ENCODE assay signal across 23 cellular contexts in genomic region chr9:97747201-97747965, GRCh38. TPM values are rescaled to one million over a fixed set of nuclear protein-coding genes. Genes with fewer than 3 reads are reported as not detected.
DNase-seq lines count a peak whose midpoint lies in the region; ATAC-seq lines count a peak whose summit lies in the region.
"Had no signal": no experiment of that assay in that cellular context is flagged by ENCODE, and none has a peak within 500 bp of the region (broad histone marks: within the 10 kb centered on the region; RNA-seq: fewer than 3 reads in every experiment).

No MANE protein-coding gene starts in this region.

- H3K27ac ChIP-seq in ectodermal cell (ENCODE audit: insufficient read depth, low read depth, low read length, poor library complexity, severe bottlenecking) (peak overlapping the region; percentile 55), neuronal stem cell (replicated peaks; ENCODE audit: low read length) (peak overlapping the region; percentile 82)
- H3K27ac ChIP-seq: psoas muscle had no signal

- H4K8ac ChIP-seq in neuronal stem cell (ENCODE audit: low read depth, low read length) = no peak overlapping the region

- no peak overlapping the region for H2BK120ac ChIP-seq in neuronal stem cell (ENCODE audit: low read depth, low read length)

- no peak overlapping the region for H4K91ac ChIP-seq in neuronal stem cell (ENCODE audit: low read depth, low read length, poor library complexity)

- in situ Hi-C loops in ACHN (cut with HindIII; ENCODE audit: low pct_ligation_motif_present, low pct_unique_long_range_greater_than_20kb, low sequenced_read_pairs) = no loop called here

- H3K9ac ChIP-seq in neuronal stem cell (ENCODE audit: low read depth, low read length, poor library complexity) = no peak overlapping the region
- H3K9ac ChIP-seq: SK-N-SH had no signal

- no peak overlapping the region for H2BK15ac ChIP-seq in neuronal stem cell (ENCODE audit: low read length)

- DNase-seq in ACHN (peak; percentile 10), LoVo (ENCODE audit: low spot score) (peak; percentile 68), neuronal stem cell (ENCODE audit: low spot score) (peak; percentile 73), nucleus accumbens (lab: John Stamatoyannopoulos, UW) (no peak), H7 (no peak)
- DNase-seq in activated T-cell treated with anti-CD3 and anti-CD28 coated beads, Interleukin-2, amount 50 U/mL, for 1 hour = no peak
- DNase-seq: activated CD4-positive, alpha-beta memory T cell treated with anti-CD3 and anti-CD28 coated beads for 36 hours; activated naive CD4-positive, alpha-beta T cell treated with Interleukin-2 at 50 U/mL for 16 hours; activated T-cell treated with anti-CD3 and anti-CD28 coated beads, Interleukin-2, amount 50 U/mL, for 24 hours; C1 segment of cervical spinal cord; foreskin fibroblast; H9; immature natural killer cell; left ventricle myocardium superior; NCI-H1417; nephron progenitor cell; NK-92 treated with Interleukin-12 subunit alpha and Interleukin-12 subunit beta, amount 100 ng/mL, for 24 hours; psoas muscle; SK-N-SH; stimulated activated CD4-positive, alpha-beta T cell treated with anti-CD3 and anti-CD28 coated beads, Interleukin-4, amount 100 ng/mL, for 24 hours; stimulated activated naive CD8-positive, alpha-beta T cell treated with anti-CD3 and anti-CD28 coated beads, Interleukin-15, amount 100 ng/mL, for 72 hours had no signal

- no peak overlapping the region for H2BK12ac ChIP-seq in neuronal stem cell (ENCODE audit: low read length)

- no peaks in the 10 kb centered on the region for H3K9me3 ChIP-seq in ectodermal cell (ENCODE audit: control insufficient read depth, low read length)
- peaks cover 2 to 5% of the 10 kb centered on the region in 2 donors for H3K9me3 ChIP-seq in neuronal stem cell (replicated peaks in 1 of 2; ENCODE audit: control insufficient read depth in 2 of 2, insufficient read depth in 1 of 2, low read depth in 1 of 2, low read length in 2 of 2)
- H3K9me3 ChIP-seq: psoas muscle, SK-N-SH had no signal

- no peaks in the 10 kb centered on the region for H3K79me1 ChIP-seq in neuronal stem cell (ENCODE audit: low read depth, low read length)

- 54 to 58% methylated on average over 4 of the region's 4 CpGs for WGBS in ectodermal cell, 2 experiments
- WGBS in neuronal stem cell (ENCODE audit: extremely low coverage in 2 of 2, insufficient read length in 2 of 2, insufficient replicate concordance in 1 of 2), 2 donors = no CpG with 5 or more reads among the region's 4 CpGs

- no peaks in the 10 kb centered on the region for H3K36me3 ChIP-seq in ectodermal cell (ENCODE audit: control insufficient read depth, insufficient read depth, low read length)
- no peaks in the 10 kb centered on the region for H3K36me3 ChIP-seq in neuronal stem cell (replicated peaks in 1 of 2; ENCODE audit: control insufficient read depth in 2 of 2, insufficient read depth in 2 of 2, low read length in 2 of 2)
- H3K36me3 ChIP-seq in H7 (replicated peaks; ENCODE audit: control insufficient read depth, insufficient read depth, low read length) = no peaks in the 10 kb centered on the region

- H2BK5ac ChIP-seq in neuronal stem cell (ENCODE audit: low read length) = no peak overlapping the region

- H2AFZ ChIP-seq in neuronal stem cell (ENCODE audit: low read length) = no peak overlapping the region

- H3K18ac ChIP-seq in neuronal stem cell (ENCODE audit: low read length) = peak overlapping the region; percentile 31

- no peak overlapping the region for H3K23ac ChIP-seq in neuronal stem cell (ENCODE audit: low read depth, low read length, poor library complexity)

- H3K4me3 ChIP-seq in ectodermal cell (ENCODE audit: insufficient read depth, low read depth, low read length) = no peak overlapping the region
- H3K4me3 ChIP-seq in neuronal stem cell (ENCODE audit: low read length in 2 of 2) = no peak overlapping the region
- H3K4me3 ChIP-seq in H7 (ENCODE audit: insufficient read depth, low read depth, low read length) = no peak overlapping the region
- H3K4me3 ChIP-seq: psoas muscle had no signal

- H2AK5ac ChIP-seq in neuronal stem cell (ENCODE audit: low read depth, low read length) = no peak overlapping the region

- H3K14ac ChIP-seq in neuronal stem cell (ENCODE audit: low read length) = no peak overlapping the region

- no peak overlapping the region for H3K4ac ChIP-seq in neuronal stem cell (ENCODE audit: low read length)

- H3K27me3 ChIP-seq in ectodermal cell (ENCODE audit: control insufficient read depth, insufficient read depth, low read length, poor library complexity, severe bottlenecking) (peaks cover 24% of the 10 kb centered on the region), neuronal stem cell (ENCODE audit: control insufficient read depth in 3 of 3, insufficient read depth in 3 of 3, low read depth in 1 of 3, low read length in 3 of 3) (peaks cover 0 to 38% (median 4%) of the 10 kb centered on the region in 3 experiments), H7 (ENCODE audit: control insufficient read depth, insufficient read depth, low read length) (peaks cover 1% of the 10 kb centered on the region)

- no peak overlapping the region for H3K4me2 ChIP-seq in neuronal stem cell (ENCODE audit: insufficient read depth, low read length, poor library complexity, severe bottlenecking)
- H3K4me2 ChIP-seq: SK-N-SH had no signal

- H3K4me1 ChIP-seq in ectodermal cell (ENCODE audit: control insufficient read depth, insufficient read depth, low read length) = peaks cover 21% of the 10 kb centered on the region
- peaks cover 0 to 23% of the 10 kb centered on the region in 2 donors for H3K4me1 ChIP-seq in neuronal stem cell (ENCODE audit: control insufficient read depth in 2 of 2, insufficient read depth in 1 of 2, low read depth in 1 of 2, low read length in 2 of 2)
- H3K4me1 ChIP-seq: psoas muscle had no signal

- ATAC-seq in GM18519 (IDR thresholded peaks at IDR 0.05; ENCODE audit: low FRiP score, unreplicated experiment) = no peak
- ATAC-seq: left ventricle myocardium superior; psoas muscle; stimulated activated naive CD8-positive, alpha-beta T cell treated with anti-CD3 and anti-CD28 coated beads, Interleukin-15, amount 100 ng/mL, for 72 hours had no signal

RNA-seq across cellular contexts. Expression of gene XPA, which starts 50.2 kb away (rescaled TPM):
- 11.9 TPM for polyA plus RNA-seq in ectodermal cell (2013, experiment 1 of 4)
- polyA plus RNA-seq in ectodermal cell (2013, experiment 2 of 4) = 12.8 TPM
- polyA plus RNA-seq in ectodermal cell (2013, experiment 3 of 4) = 9.9 TPM
- polyA plus RNA-seq in ectodermal cell (2013, experiment 4 of 4) = 12.9 TPM
- 22.5 TPM for polyA plus RNA-seq in neuronal stem cell (2013, experiment 1 of 2)
- polyA plus RNA-seq in neuronal stem cell (2013, experiment 2 of 2) = 23.0 TPM
- total RNA-seq in H7 (2014; rRNA removed; shearing (Covaris generic)) = 1.5 and 3.5 TPM in 2 replicates

Comparison
In these comparisons a context has a peak if more than half of its experiments do, and no peak if none do; other contexts are left out.
1. DNase-seq: peak in ACHN (single experiment), LoVo (single experiment) and neuronal stem cell (single experiment); none in nucleus accumbens (0 of 56), H7 (single experiment) and activated T-cell treated with anti-CD3 and anti-CD28 coated beads, Interleukin-2, amount 50 U/mL, for 1 hour (single experiment).